Comparison of ENCODE assay signal across 9 cellular contexts in genomic region chr9:123998970-123999621, GRCh38. TPM values are rescaled to one million over a fixed set of nuclear protein-coding genes. Genes with fewer than 3 reads are reported as not detected.
DNase-seq lines count a peak whose midpoint lies in the region; ATAC-seq and TF ChIP-seq lines count a peak whose summit lies in the region.
"Had no signal": no experiment of that assay in that cellular context is flagged by ENCODE, and none has a peak within 500 bp of the region (broad histone marks: within the 10 kb centered on the region; RNA-seq: fewer than 3 reads in every experiment).

No MANE protein-coding gene starts in this region.

- ATAC-seq in SK-N-SH treated with all-trans-retinoic acid at 6 μM for 48 hours, result no peak
- no peak for ATAC-seq in stimulated activated naive B cell treated with anti-CD40 and anti-IgM and Interleukin-4, amounts not matched to agents 10 μg/mL and 1 μg/mL and 100 μg/mL, for 72 hours (replicated peaks)

- peak overlapping the region; percentile 69 for H3K27ac Mint-ChIP-seq in glutamatergic neuron (ENCODE audit: unreplicated experiment)
- H3K27ac Mint-ChIP-seq in stimulated activated naive B cell treated with anti-CD40 and anti-IgM and Interleukin-4, amounts not matched to agents 10 μg/mL and 1 μg/mL and 100 μg/mL, for 72 hours, result peak overlapping the region; percentile 96

- H3K27ac ChIP-seq in SK-N-SH (ENCODE audit: low read depth in 2 of 2, low read length in 1 of 2) (no peak overlapping the region), OCI-LY1 (ENCODE audit: low read depth, low read length, poor library complexity, severe bottlenecking) (no peak overlapping the region)

- peaks cover 91% of the 10 kb centered on the region for H3K27me3 ChIP-seq in SK-N-SH (ENCODE audit: insufficient read depth)
- peaks cover 8% of the 10 kb centered on the region; the same call in 1 of the 2 replicates for H3K27me3 ChIP-seq in OCI-LY1 (ENCODE audit: insufficient read depth, low read length)

- no peaks in the 10 kb centered on the region for H3K36me3 ChIP-seq in SK-N-SH (replicated peaks in 1 of 2; ENCODE audit: control insufficient read depth in 1 of 2, insufficient read depth in 2 of 2, low read length in 1 of 2)
- no peaks in the 10 kb centered on the region for H3K36me3 ChIP-seq in OCI-LY1 (ENCODE audit: insufficient read depth, low read length)

- H3F3A ChIP-seq in SK-N-SH (replicated peaks; ENCODE audit: insufficient read depth), result no peaks in the 10 kb centered on the region
- H3F3A ChIP-seq in OCI-LY1 (ENCODE audit: insufficient read depth, low read length), result no peaks in the 10 kb centered on the region

- DNase-seq in SK-N-SH (peak; percentile 60), glutamatergic neuron (no peak), NCI-H2029 (lab: John Stamatoyannopoulos, UW) (no peak), DMS114 treated with DMSO at 0.1 percent for 48 hours (lab: John Stamatoyannopoulos, UW; ENCODE audit: unreplicated experiment) (no peak)
- no peak for DNase-seq in stimulated activated naive B cell treated with anti-CD40 and anti-IgM and Interleukin-4, amounts not matched to agents 10 μg/mL and 1 μg/mL and 100 μg/mL, for 72 hours
- DNase-seq in stimulated activated CD4-positive, alpha-beta T cell treated with anti-CD3 and anti-CD28 coated beads, Interleukin-4, amount 100 ng/mL, for 4 hours, result no peak
- DNase-seq: DMS79 treated with DMSO at 0.1 percent for 48 hours had no signal

- H3K9ac ChIP-seq in SK-N-SH, result no peak overlapping the region
- H3K9ac ChIP-seq in OCI-LY1 (ENCODE audit: low read length), result no peak overlapping the region

- TF ChIP-seq EP300 in SK-N-SH (IDR thresholded peaks at IDR 0.05; ENCODE audit: borderline replicate concordance in 1 of 2, low read depth in 1 of 2, low read length in 1 of 2), result no peak

- peak overlapping the region; percentile 60 for H3K4me2 ChIP-seq in SK-N-SH
- H3K4me2 ChIP-seq in OCI-LY1 (ENCODE audit: low read length), result peak overlapping the region; percentile 27; the same call in 1 of the 2 replicates

- H3K9me3 ChIP-seq in SK-N-SH, result no peaks in the 10 kb centered on the region
- no peaks in the 10 kb centered on the region for H3K9me3 ChIP-seq in OCI-LY1 (ENCODE audit: low read length)

- H3K79me2 ChIP-seq in SK-N-SH (ENCODE audit: insufficient read depth) (no peaks in the 10 kb centered on the region), OCI-LY1 (ENCODE audit: insufficient read depth, low read length) (no peaks in the 10 kb centered on the region)

- WGBS in SK-N-SH (ENCODE audit: low lambda C conversion rate), result 7% methylated on average over 23 of the region's 43 CpGs

- H3K36me3 Mint-ChIP-seq in glutamatergic neuron (ENCODE audit: unreplicated experiment), result peaks cover 4% of the 10 kb centered on the region
- peaks cover 0 to 2% of the 10 kb centered on the region in 2 donors for H3K36me3 Mint-ChIP-seq in stimulated activated naive B cell treated with anti-CD40 and anti-IgM and Interleukin-4, amounts not matched to agents 10 μg/mL and 1 μg/mL and 100 μg/mL, for 72 hours

- peaks cover 51% of the 10 kb centered on the region for H3K27me3 Mint-ChIP-seq in glutamatergic neuron (ENCODE audit: unreplicated experiment)
- peaks cover 58 to 72% of the 10 kb centered on the region in 2 donors for H3K27me3 Mint-ChIP-seq in stimulated activated naive B cell treated with anti-CD40 and anti-IgM and Interleukin-4, amounts not matched to agents 10 μg/mL and 1 μg/mL and 100 μg/mL, for 72 hours

- TF ChIP-seq CTCF in SK-N-SH (IDR thresholded peaks at IDR 0.05) (no peak), OCI-LY1 (IDR thresholded peaks at IDR 0.05; ENCODE audit: low read length) (no peak), glutamatergic neuron (IDR thresholded peaks at IDR 0.05; ENCODE audit: partially characterized antibody, unreplicated experiment) (no peak)

- H3K4me1 Mint-ChIP-seq in glutamatergic neuron (ENCODE audit: low read depth, unreplicated experiment), result peaks cover 11% of the 10 kb centered on the region
- peaks cover 28 to 45% of the 10 kb centered on the region in 2 donors for H3K4me1 Mint-ChIP-seq in stimulated activated naive B cell treated with anti-CD40 and anti-IgM and Interleukin-4, amounts not matched to agents 10 μg/mL and 1 μg/mL and 100 μg/mL, for 72 hours

- H2AFZ ChIP-seq in SK-N-SH (ENCODE audit: low read depth), result no peak overlapping the region
- H2AFZ ChIP-seq in OCI-LY1 (ENCODE audit: low read length), result no peak overlapping the region

- H3K9me2 ChIP-seq in SK-N-SH (no peaks in the 10 kb centered on the region), OCI-LY1 (ENCODE audit: low read depth, low read length) (no peaks in the 10 kb centered on the region)

- H3K4me3 ChIP-seq in SK-N-SH (ENCODE audit: low read depth in 2 of 2, low read length in 1 of 2) (peak overlapping the region; percentile 1 to 37; a peak in 3 of 4 replicates), OCI-LY1 (ENCODE audit: low read depth, low read length, poor library complexity, severe bottlenecking) (no peak overlapping the region)

- peak overlapping the region; percentile 91 for H3K4me3 Mint-ChIP-seq in glutamatergic neuron (ENCODE audit: unreplicated experiment)
- peak overlapping the region; percentile 84 to 88 for H3K4me3 Mint-ChIP-seq in stimulated activated naive B cell treated with anti-CD40 and anti-IgM and Interleukin-4, amounts not matched to agents 10 μg/mL and 1 μg/mL and 100 μg/mL, for 72 hours

- H4K20me1 ChIP-seq in SK-N-SH (ENCODE audit: insufficient read depth), result no peaks in the 10 kb centered on the region
- H4K20me1 ChIP-seq in OCI-LY1 (ENCODE audit: insufficient read depth, low read length), result no peaks in the 10 kb centered on the region

- CTCF ChIA-PET in SK-N-SH (lab: Yijun Ruan, JAX), result interaction anchor here (1.0 kb wide), 1 partner anchor 8 kb away, joined by 4 read pairs; no protein-coding TSS in a partner anchor

- H3K4me1 ChIP-seq in SK-N-SH (ENCODE audit: control insufficient read depth in 1 of 2, insufficient read depth in 2 of 2, low read depth in 1 of 2, low read length in 1 of 2) (peaks cover 0 to 2% of the 10 kb centered on the region in 2 experiments; a peak in 1 of 4 replicates), OCI-LY1 (ENCODE audit: insufficient read depth, low read length, severe bottlenecking) (no peaks in the 10 kb centered on the region)

- POLR2A ChIA-PET in SK-N-SH (lab: Yijun Ruan, JAX), result no interaction called here

- peaks cover 7% of the 10 kb centered on the region for H3K9me3 Mint-ChIP-seq in glutamatergic neuron (ENCODE audit: unreplicated experiment)
- H3K9me3 Mint-ChIP-seq in stimulated activated naive B cell treated with anti-CD40 and anti-IgM and Interleukin-4, amounts not matched to agents 10 μg/mL and 1 μg/mL and 100 μg/mL, for 72 hours, result peaks cover 3% of the 10 kb centered on the region in 2 donors

- TF ChIP-seq RAD21 in SK-N-SH (IDR thresholded peaks at IDR 0.05; ENCODE audit: low read length), result no peak

TF ChIP-seq in SK-N-SH, 30 proteins besides CTCF, POLR2A, EP300 and RAD21:
- TF ChIP-seq EZH2phosphoT487 (IDR thresholded peaks at IDR 0.05; ENCODE audit: borderline replicate concordance, low read depth) (peak; percentile 64; the same call in 1 of the 2 replicates), FOXJ3 (CRISPR knock-in tag; IDR thresholded peaks at IDR 0.05) (no peak), IRF3 (IDR thresholded peaks at IDR 0.05; ENCODE audit: low read depth, low read length) (no peak), TEAD4 (IDR thresholded peaks at IDR 0.05; ENCODE audit: borderline replicate concordance, insufficient read depth) (no peak)

TF ChIP-seq in SK-N-SH treated with all-trans-retinoic acid at 6 μM for 48 hours, 23 proteins besides CTCF, POLR2A, EP300 and RAD21 (continues in another document):
- no peak for TF ChIP-seq CSDC2 (CRISPR knock-in tag; IDR thresholded peaks at IDR 0.05)
- no peak for TF ChIP-seq PPARA (CRISPR knock-in tag; IDR thresholded peaks at IDR 0.05; ENCODE audit: borderline replicate concordance)
- no peak for TF ChIP-seq PATZ1 (CRISPR knock-in tag; IDR thresholded peaks at IDR 0.05; ENCODE audit: borderline replicate concordance)
- TF ChIP-seq ZNF70 (CRISPR knock-in tag; IDR thresholded peaks at IDR 0.05), result no peak
- TF ChIP-seq GLIS3 (CRISPR knock-in tag; IDR thresholded peaks at IDR 0.05), result no peak
- no peak for TF ChIP-seq ZNF565 (CRISPR knock-in tag; conservative IDR thresholded peaks at IDR 0.05; ENCODE audit: low read depth)
- TF ChIP-seq ISL1 (CRISPR knock-in tag; IDR thresholded peaks at IDR 0.05), result no peak
- no peak for TF ChIP-seq ZNF8 (CRISPR knock-in tag; IDR thresholded peaks at IDR 0.05)
- TF ChIP-seq OSR1 (CRISPR knock-in tag; IDR thresholded peaks at IDR 0.05), result no peak

RNA-seq across cellular contexts. Expression of gene LHX2, which starts 12.5 kb away (rescaled TPM):
- polyA plus RNA-seq in SK-N-SH (2012; rRNA removed), result not detected in 2 replicates
- polyA plus RNA-seq in SK-N-SH (2012; cell fraction: cytosol; rRNA removed), result 0.03 TPM in 1 of 2 replicates, not detected in the other
- polyA plus RNA-seq in SK-N-SH (2012; cell fraction: nucleus; rRNA removed), result not detected in 2 replicates
- 6.7 TPM for total RNA-seq in glutamatergic neuron (ENCODE audit: unreplicated experiment)
